Comparison of ENCODE assay signal across 25 cellular contexts in genomic region chr2:130839011-130839780, GRCh38.
"Had no signal": no experiment of that assay in that cellular context is flagged by ENCODE, and none has a peak within 500 bp of the region (broad histone marks: within the 10 kb centered on the region; RNA-seq: fewer than 3 reads in every experiment).

No MANE protein-coding gene starts in this region.

- H3K36me3 ChIP-seq: gastrocnemius medialis, left lung, right atrium auricular region, thoracic aorta, tibial nerve, upper lobe of left lung had no signal

- H3K4me2 ChIP-seq: smooth muscle cell had no signal

- H3K9me3 Mint-ChIP-seq: effector memory CD8-positive, alpha-beta T cell; mesothelial cell of epicardium; naive B cell; nephron progenitor cell; stimulated activated effector memory CD8-positive, alpha-beta T cell treated with anti-CD3 and anti-CD28 coated beads, Interleukin-12 subunit alpha, Interleukin-12 subunit beta, amount 100 ng/mL, for 72 hours had no signal

- H3K4me1 ChIP-seq: gastrocnemius medialis, parathyroid adenoma had no signal

- H3K36me3 Mint-ChIP-seq: mesothelial cell of epicardium; naive B cell; stimulated activated effector memory CD8-positive, alpha-beta T cell treated with anti-CD3 and anti-CD28 coated beads, Interleukin-12 subunit alpha, Interleukin-12 subunit beta, amount 100 ng/mL, for 72 hours had no signal

- H2AFZ ChIP-seq: parathyroid adenoma had no signal

- H3K9me3 ChIP-seq: gastrocnemius medialis, left lung, mucosa of descending colon, right atrium auricular region, thoracic aorta, tibial nerve, upper lobe of left lung had no signal

- FAIRE-seq: endometrium, keratinocyte had no signal

- H3K27ac ChIP-seq: gastrocnemius medialis, left lung, parathyroid adenoma, right atrium auricular region, thoracic aorta, tibial nerve, upper lobe of left lung had no signal

- H3K9ac ChIP-seq: parathyroid adenoma had no signal

- H3K4me3 Mint-ChIP-seq: effector memory CD8-positive, alpha-beta T cell; mesothelial cell of epicardium; nephron progenitor cell; stimulated activated effector memory CD8-positive, alpha-beta T cell treated with anti-CD3 and anti-CD28 coated beads, Interleukin-12 subunit alpha, Interleukin-12 subunit beta, amount 100 ng/mL, for 72 hours had no signal

- H3K4me1 Mint-ChIP-seq: stimulated activated effector memory CD8-positive, alpha-beta T cell treated with anti-CD3 and anti-CD28 coated beads, Interleukin-12 subunit alpha, Interleukin-12 subunit beta, amount 100 ng/mL, for 72 hours had no signal

- DNase-seq: cortex of kidney; effector memory CD8-positive, alpha-beta T cell; foreskin fibroblast; gastrocnemius medialis; head of caudate nucleus; mesenchymal stem cell; naive B cell; nephron progenitor cell; stimulated activated CD4-positive, alpha-beta T cell treated with anti-CD3 and anti-CD28 coated beads, Interleukin-12 subunit alpha, Interleukin-12 subunit beta, amount 100 ng/mL, for 4 hours; stimulated activated CD4-positive, alpha-beta T cell treated with anti-CD3 and anti-CD28 coated beads, Interleukin-1b, Interleukin-23, amount 100 ng/mL, for 48 hours; stimulated activated CD4-positive, alpha-beta T cell treated with anti-CD3 and anti-CD28 coated beads, Interleukin-4, amount 100 ng/mL, for 1 hour; stimulated activated naive CD4-positive, alpha-beta T cell treated with Interleukin-2 at 50 U/mL for 16 hours; upper lobe of left lung had no signal

- H3K27ac Mint-ChIP-seq: effector memory CD8-positive, alpha-beta T cell; mesothelial cell of epicardium; naive B cell; nephron progenitor cell; progenitor cell of endocrine pancreas; stimulated activated effector memory CD8-positive, alpha-beta T cell treated with anti-CD3 and anti-CD28 coated beads, Interleukin-12 subunit alpha, Interleukin-12 subunit beta, amount 100 ng/mL, for 72 hours had no signal

- H3K4me3 ChIP-seq: gastrocnemius medialis, left lung, mucosa of descending colon, right atrium auricular region, smooth muscle cell, thoracic aorta, tibial nerve, upper lobe of left lung had no signal

- H3K79me2 ChIP-seq: parathyroid adenoma had no signal
